Comparison of ENCODE assay signal across 1 cellular context in the genomic region with DNA sequence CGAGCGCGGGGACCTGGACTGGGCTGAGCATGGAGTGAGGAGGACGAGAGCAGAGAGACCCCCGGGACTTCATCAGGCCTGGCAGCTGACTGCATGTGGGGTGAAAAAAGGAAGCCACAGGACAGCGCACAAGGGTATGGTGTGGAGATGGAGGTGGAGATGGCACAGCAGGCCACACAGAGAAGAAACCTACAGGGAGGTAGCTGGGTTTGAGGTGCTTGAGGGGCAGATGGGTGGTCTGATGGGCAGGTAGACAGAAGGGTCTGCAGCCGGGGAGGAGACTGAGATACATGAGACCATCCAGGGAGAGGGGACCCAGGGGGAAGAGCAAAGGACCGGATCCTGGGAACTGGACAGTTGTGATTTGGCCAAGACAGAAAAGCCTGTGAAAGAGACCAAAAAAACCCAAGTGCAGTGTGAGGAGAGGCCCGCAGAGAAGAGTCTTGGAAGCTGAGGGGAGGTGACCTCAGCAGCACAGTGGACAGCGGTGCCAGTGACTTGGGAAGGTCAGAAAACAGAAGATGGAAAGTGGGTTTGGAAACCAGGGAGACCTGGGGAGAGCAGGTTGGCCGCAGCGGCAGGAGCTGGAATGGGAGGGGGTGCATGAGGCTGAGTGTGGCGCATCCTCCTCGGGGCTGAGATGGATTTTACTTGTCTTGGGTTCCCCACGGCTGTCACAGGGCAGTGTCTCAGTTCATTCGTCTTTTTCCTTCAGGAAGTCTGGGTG.
A peak's percentile ranks its signal among the peaks of the same experiment; 100 is the strongest.
TF ChIP-seq lines count a peak whose summit lies in the region.

No MANE protein-coding gene starts in this region.

TF ChIP-seq in GM12878, 131 proteins besides CTCF, POLR2A, EP300 and RAD21 (continued from another document):
- TF ChIP-seq ATF7 (IDR thresholded peaks at IDR 0.05; ENCODE audit: low read depth) (no peak), DPF2 (IDR thresholded peaks at IDR 0.05) (no peak), SMARCA5 (IDR thresholded peaks at IDR 0.05) (no peak), PAX5 (IDR thresholded peaks at IDR 0.05; ENCODE audit: borderline replicate concordance, low read depth, low read length) (no peak), SRF (IDR thresholded peaks at IDR 0.05; ENCODE audit: low read depth in 2 of 2, low read length in 2 of 2) (no peak), NRF1 (conservative IDR thresholded peaks at IDR 0.05; ENCODE audit: low read depth, low read length) (no peak), ZNF217 (IDR thresholded peaks at IDR 0.05) (no peak), SIX5 (IDR thresholded peaks at IDR 0.05; ENCODE audit: low read depth, low read length, severe bottlenecking) (no peak), HDGF (IDR thresholded peaks at IDR 0.05) (no peak), PML (IDR thresholded peaks at IDR 0.05; ENCODE audit: low read length) (0 out of 2 replicates have a peak, but pooled peaks have one; percentile 7), SMC3 (IDR thresholded peaks at IDR 0.05; ENCODE audit: borderline replicate concordance, low read length) (no peak), IKZF1 (conservative IDR thresholded peaks at IDR 0.05) (0 out of 2 replicates have a peak, but pooled peaks have one; percentile 7), CBFB (IDR thresholded peaks at IDR 0.05; ENCODE audit: low read depth) (no peak), POLR2AphosphoS5 (IDR thresholded peaks at IDR 0.05; ENCODE audit: low read length) (peak; percentile 34), SIN3A (IDR thresholded peaks at IDR 0.05; ENCODE audit: low read depth, low read length) (no peak)
- TF ChIP-seq, protein P1, sequence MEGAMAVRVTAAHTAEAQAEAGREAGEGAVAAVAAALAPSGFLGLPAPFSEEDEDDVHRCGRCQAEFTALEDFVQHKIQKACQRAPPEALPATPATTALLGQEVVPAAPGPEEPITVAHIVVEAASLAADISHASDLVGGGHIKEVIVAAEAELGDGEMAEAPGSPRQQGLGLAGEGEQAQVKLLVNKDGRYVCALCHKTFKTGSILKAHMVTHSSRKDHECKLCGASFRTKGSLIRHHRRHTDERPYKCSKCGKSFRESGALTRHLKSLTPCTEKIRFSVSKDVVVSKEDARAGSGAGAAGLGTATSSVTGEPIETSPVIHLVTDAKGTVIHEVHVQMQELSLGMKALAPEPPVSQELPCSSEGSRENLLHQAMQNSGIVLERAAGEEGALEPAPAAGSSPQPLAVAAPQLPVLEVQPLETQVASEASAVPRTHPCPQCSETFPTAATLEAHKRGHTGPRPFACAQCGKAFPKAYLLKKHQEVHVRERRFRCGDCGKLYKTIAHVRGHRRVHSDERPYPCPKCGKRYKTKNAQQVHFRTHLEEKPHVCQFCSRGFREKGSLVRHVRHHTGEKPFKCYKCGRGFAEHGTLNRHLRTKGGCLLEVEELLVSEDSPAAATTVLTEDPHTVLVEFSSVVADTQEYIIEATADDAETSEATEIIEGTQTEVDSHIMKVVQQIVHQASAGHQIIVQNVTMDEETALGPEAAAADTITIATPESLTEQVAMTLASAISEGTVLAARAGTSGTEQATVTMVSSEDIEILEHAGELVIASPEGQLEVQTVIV (IDR thresholded peaks at IDR 0.05; ENCODE audit: borderline replicate concordance, partially characterized antibody), result no peak
- TF ChIP-seq, protein P2, sequence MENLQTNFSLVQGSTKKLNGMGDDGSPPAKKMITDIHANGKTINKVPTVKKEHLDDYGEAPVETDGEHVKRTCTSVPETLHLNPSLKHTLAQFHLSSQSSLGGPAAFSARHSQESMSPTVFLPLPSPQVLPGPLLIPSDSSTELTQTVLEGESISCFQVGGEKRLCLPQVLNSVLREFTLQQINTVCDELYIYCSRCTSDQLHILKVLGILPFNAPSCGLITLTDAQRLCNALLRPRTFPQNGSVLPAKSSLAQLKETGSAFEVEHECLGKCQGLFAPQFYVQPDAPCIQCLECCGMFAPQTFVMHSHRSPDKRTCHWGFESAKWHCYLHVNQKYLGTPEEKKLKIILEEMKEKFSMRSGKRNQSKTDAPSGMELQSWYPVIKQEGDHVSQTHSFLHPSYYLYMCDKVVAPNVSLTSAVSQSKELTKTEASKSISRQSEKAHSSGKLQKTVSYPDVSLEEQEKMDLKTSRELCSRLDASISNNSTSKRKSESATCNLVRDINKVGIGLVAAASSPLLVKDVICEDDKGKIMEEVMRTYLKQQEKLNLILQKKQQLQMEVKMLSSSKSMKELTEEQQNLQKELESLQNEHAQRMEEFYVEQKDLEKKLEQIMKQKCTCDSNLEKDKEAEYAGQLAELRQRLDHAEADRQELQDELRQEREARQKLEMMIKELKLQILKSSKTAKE (IDR thresholded peaks at IDR 0.05; ENCODE audit: low read depth, poor library complexity, severe bottlenecking), result no peak
- TF ChIP-seq, protein P3, sequence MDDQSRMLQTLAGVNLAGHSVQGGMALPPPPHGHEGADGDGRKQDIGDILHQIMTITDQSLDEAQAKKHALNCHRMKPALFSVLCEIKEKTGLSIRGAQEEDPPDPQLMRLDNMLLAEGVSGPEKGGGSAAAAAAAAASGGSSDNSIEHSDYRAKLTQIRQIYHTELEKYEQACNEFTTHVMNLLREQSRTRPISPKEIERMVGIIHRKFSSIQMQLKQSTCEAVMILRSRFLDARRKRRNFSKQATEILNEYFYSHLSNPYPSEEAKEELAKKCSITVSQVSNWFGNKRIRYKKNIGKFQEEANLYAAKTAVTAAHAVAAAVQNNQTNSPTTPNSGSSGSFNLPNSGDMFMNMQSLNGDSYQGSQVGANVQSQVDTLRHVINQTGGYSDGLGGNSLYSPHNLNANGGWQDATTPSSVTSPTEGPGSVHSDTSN (IDR thresholded peaks at IDR 0.05; ENCODE audit: insufficient replicate concordance, low read depth, low read length), result peak; percentile 2
- TF ChIP-seq, protein P4, sequence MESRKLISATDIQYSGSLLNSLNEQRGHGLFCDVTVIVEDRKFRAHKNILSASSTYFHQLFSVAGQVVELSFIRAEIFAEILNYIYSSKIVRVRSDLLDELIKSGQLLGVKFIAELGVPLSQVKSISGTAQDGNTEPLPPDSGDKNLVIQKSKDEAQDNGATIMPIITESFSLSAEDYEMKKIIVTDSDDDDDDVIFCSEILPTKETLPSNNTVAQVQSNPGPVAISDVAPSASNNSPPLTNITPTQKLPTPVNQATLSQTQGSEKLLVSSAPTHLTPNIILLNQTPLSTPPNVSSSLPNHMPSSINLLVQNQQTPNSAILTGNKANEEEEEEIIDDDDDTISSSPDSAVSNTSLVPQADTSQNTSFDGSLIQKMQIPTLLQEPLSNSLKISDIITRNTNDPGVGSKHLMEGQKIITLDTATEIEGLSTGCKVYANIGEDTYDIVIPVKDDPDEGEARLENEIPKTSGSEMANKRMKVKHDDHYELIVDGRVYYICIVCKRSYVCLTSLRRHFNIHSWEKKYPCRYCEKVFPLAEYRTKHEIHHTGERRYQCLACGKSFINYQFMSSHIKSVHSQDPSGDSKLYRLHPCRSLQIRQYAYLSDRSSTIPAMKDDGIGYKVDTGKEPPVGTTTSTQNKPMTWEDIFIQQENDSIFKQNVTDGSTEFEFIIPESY (IDR thresholded peaks at IDR 0.05), result peak; percentile 76
- TF ChIP-seq, protein P5, sequence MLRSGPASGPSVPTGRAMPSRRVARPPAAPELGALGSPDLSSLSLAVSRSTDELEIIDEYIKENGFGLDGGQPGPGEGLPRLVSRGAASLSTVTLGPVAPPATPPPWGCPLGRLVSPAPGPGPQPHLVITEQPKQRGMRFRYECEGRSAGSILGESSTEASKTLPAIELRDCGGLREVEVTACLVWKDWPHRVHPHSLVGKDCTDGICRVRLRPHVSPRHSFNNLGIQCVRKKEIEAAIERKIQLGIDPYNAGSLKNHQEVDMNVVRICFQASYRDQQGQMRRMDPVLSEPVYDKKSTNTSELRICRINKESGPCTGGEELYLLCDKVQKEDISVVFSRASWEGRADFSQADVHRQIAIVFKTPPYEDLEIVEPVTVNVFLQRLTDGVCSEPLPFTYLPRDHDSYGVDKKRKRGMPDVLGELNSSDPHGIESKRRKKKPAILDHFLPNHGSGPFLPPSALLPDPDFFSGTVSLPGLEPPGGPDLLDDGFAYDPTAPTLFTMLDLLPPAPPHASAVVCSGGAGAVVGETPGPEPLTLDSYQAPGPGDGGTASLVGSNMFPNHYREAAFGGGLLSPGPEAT (IDR thresholded peaks at IDR 0.05; ENCODE audit: low read depth), result no peak
- TF ChIP-seq, protein P6, sequence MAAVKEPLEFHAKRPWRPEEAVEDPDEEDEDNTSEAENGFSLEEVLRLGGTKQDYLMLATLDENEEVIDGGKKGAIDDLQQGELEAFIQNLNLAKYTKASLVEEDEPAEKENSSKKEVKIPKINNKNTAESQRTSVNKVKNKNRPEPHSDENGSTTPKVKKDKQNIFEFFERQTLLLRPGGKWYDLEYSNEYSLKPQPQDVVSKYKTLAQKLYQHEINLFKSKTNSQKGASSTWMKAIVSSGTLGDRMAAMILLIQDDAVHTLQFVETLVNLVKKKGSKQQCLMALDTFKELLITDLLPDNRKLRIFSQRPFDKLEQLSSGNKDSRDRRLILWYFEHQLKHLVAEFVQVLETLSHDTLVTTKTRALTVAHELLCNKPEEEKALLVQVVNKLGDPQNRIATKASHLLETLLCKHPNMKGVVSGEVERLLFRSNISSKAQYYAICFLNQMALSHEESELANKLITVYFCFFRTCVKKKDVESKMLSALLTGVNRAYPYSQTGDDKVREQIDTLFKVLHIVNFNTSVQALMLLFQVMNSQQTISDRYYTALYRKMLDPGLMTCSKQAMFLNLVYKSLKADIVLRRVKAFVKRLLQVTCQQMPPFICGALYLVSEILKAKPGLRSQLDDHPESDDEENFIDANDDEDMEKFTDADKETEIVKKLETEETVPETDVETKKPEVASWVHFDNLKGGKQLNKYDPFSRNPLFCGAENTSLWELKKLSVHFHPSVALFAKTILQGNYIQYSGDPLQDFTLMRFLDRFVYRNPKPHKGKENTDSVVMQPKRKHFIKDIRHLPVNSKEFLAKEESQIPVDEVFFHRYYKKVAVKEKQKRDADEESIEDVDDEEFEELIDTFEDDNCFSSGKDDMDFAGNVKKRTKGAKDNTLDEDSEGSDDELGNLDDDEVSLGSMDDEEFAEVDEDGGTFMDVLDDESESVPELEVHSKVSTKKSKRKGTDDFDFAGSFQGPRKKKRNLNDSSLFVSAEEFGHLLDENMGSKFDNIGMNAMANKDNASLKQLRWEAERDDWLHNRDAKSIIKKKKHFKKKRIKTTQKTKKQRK (IDR thresholded peaks at IDR 0.05; ENCODE audit: low read depth, low read length), result no peak
- TF ChIP-seq, protein P7, sequence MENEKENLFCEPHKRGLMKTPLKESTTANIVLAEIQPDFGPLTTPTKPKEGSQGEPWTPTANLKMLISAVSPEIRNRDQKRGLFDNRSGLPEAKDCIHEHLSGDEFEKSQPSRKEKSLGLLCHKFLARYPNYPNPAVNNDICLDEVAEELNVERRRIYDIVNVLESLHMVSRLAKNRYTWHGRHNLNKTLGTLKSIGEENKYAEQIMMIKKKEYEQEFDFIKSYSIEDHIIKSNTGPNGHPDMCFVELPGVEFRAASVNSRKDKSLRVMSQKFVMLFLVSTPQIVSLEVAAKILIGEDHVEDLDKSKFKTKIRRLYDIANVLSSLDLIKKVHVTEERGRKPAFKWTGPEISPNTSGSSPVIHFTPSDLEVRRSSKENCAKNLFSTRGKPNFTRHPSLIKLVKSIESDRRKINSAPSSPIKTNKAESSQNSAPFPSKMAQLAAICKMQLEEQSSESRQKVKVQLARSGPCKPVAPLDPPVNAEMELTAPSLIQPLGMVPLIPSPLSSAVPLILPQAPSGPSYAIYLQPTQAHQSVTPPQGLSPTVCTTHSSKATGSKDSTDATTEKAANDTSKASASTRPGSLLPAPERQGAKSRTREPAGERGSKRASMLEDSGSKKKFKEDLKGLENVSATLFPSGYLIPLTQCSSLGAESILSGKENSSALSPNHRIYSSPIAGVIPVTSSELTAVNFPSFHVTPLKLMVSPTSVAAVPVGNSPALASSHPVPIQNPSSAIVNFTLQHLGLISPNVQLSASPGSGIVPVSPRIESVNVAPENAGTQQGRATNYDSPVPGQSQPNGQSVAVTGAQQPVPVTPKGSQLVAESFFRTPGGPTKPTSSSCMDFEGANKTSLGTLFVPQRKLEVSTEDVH (IDR thresholded peaks at IDR 0.05; ENCODE audit: low read depth, partially characterized antibody), result no peak
- TF ChIP-seq, protein P8, sequence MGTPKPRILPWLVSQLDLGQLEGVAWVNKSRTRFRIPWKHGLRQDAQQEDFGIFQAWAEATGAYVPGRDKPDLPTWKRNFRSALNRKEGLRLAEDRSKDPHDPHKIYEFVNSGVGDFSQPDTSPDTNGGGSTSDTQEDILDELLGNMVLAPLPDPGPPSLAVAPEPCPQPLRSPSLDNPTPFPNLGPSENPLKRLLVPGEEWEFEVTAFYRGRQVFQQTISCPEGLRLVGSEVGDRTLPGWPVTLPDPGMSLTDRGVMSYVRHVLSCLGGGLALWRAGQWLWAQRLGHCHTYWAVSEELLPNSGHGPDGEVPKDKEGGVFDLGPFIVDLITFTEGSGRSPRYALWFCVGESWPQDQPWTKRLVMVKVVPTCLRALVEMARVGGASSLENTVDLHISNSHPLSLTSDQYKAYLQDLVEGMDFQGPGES (IDR thresholded peaks at IDR 0.05), result no peak
- TF ChIP-seq, protein P9, sequence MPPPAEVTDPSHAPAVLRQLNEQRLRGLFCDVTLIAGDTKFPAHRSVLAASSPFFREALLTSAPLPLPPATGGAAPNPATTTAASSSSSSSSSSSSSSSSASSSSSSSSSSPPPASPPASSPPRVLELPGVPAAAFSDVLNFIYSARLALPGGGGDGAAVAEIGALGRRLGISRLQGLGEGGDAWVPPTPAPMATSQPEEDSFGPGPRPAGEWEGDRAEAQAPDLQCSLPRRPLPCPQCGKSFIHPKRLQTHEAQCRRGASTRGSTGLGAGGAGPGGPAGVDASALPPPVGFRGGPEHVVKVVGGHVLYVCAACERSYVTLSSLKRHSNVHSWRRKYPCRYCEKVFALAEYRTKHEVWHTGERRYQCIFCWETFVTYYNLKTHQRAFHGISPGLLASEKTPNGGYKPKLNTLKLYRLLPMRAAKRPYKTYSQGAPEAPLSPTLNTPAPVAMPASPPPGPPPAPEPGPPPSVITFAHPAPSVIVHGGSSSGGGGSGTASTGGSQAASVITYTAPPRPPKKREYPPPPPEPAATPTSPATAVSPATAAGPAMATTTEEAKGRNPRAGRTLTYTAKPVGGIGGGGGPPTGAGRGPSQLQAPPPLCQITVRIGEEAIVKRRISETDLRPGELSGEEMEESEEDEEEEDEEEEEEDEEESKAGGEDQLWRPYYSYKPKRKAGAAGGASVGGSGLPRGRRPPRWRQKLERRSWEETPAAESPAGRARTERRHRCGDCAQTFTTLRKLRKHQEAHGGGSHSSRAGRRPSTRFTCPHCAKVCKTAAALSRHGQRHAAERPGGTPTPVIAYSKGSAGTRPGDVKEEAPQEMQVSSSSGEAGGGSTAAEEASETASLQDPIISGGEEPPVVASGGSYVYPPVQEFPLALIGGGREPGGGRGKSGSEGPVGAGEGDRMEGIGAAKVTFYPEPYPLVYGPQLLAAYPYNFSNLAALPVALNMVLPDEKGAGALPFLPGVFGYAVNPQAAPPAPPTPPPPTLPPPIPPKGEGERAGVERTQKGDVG (CRISPR knock-in tag; IDR thresholded peaks at IDR 0.05), result no peak
TF ChIP-seq in GM12878: peak in this region for 5.
